In genomic region chr4:158292156-158292555, GRCh38 we compare ENCODE assay signal across 20 cellular contexts.
DNase-seq lines count a peak whose midpoint lies in the region; ATAC-seq, FAIRE-seq and TF ChIP-seq lines count a peak whose summit lies in the region.
"Had no signal": no experiment of that assay in that cellular context is flagged by ENCODE, and none has a peak within 500 bp of the region (broad histone marks: within the 10 kb centered on the region; RNA-seq: fewer than 3 reads in every experiment).

No MANE protein-coding gene starts in this region.

- TF ChIP-seq EP300 in HepG2 (IDR thresholded peaks at IDR 0.05; ENCODE audit: low read depth in 2 of 2, low read length in 2 of 2) (no peak), HepG2 (CRISPR knock-in tag; IDR thresholded peaks at IDR 0.05; ENCODE audit: borderline replicate concordance) (no peak)

- no peak for FAIRE-seq in HepG2 (lab: Jason Lieb, UNC)
- FAIRE-seq: A204.1, D721Med, G401.6, GM12891, GM19239 had no signal

- CTCF ChIA-PET in HepG2 (lab: Yijun Ruan, JAX; ENCODE audit: low intra/inter-chr PET ratio, low total read pairs), result no interaction called here

- POLR2A ChIA-PET in HepG2 (lab: Yijun Ruan, JAX), result no interaction called here

- no peak overlapping the region for H3K27ac Mint-ChIP-seq in natural killer cell treated with Interleukin-12 subunit alpha and Interleukin-12 subunit beta and Interleukin-15 and Interleukin-18, amount 100 ng/mL, for 72 hours
- H3K27ac Mint-ChIP-seq: B cell; CD4-positive, alpha-beta T cell; CD8-positive, alpha-beta T cell had no signal

- DNase-seq in HepG2 (ENCODE audit: low spot score) (no peak), right lobe of liver (no peak)
- no peak for DNase-seq in natural killer cell treated with Interleukin-12 subunit alpha and Interleukin-12 subunit beta and Interleukin-15 and Interleukin-18, amount 100 ng/mL, for 72 hours (ENCODE audit: low spot score)
- DNase-seq: 8988T; AML-193; Caco-2; Calu3; CD4-positive, alpha-beta T cell; CD8-positive, alpha-beta T cell; DMS79 treated with DMSO at 0.1 percent for 48 hours; GF-D8 had no signal

- H3K4me3 Mint-ChIP-seq in natural killer cell treated with Interleukin-12 subunit alpha and Interleukin-12 subunit beta and Interleukin-15 and Interleukin-18, amount 100 ng/mL, for 72 hours, result no peak overlapping the region
- H3K4me3 Mint-ChIP-seq: B cell; CD4-positive, alpha-beta T cell; CD8-positive, alpha-beta T cell had no signal

- no peaks in the 10 kb centered on the region for H3K9me3 Mint-ChIP-seq in natural killer cell treated with Interleukin-12 subunit alpha and Interleukin-12 subunit beta and Interleukin-15 and Interleukin-18, amount 100 ng/mL, for 72 hours

- no peaks in the 10 kb centered on the region for H3K27me3 Mint-ChIP-seq in natural killer cell treated with Interleukin-12 subunit alpha and Interleukin-12 subunit beta and Interleukin-15 and Interleukin-18, amount 100 ng/mL, for 72 hours
- H3K27me3 Mint-ChIP-seq: B cell; CD4-positive, alpha-beta T cell had no signal

- H3K9ac ChIP-seq in HepG2 (ENCODE audit: insufficient read depth, low read depth, low read length) (no peak overlapping the region), HUES6 (ENCODE audit: low read length) (no peak overlapping the region)
- H3K9ac ChIP-seq: BLaER1 treated with 17β-estradiol and CSF1 and Interleukin-3, amounts not matched to agents 10 nM and 100 nM had no signal

- TF ChIP-seq POLR2A in HepG2 (IDR thresholded peaks at IDR 0.05; ENCODE audit: insufficient read depth in 1 of 2, low read depth in 2 of 2, low read length in 2 of 2) (no peak), right lobe of liver (IDR thresholded peaks at IDR 0.05) (no peak)

- WGBS in HepG2 (ENCODE audit: low lambda C conversion rate), result 50% methylated on average over 3 of the region's 3 CpGs
- 87% methylated on average over 3 of the region's 3 CpGs for WGBS in right lobe of liver (ENCODE audit: insufficient coverage, low coverage, low lambda C conversion rate, missing lambda C conversion rate)

- H3K79me2 ChIP-seq in HepG2 (ENCODE audit: insufficient read depth, low read length), result no peaks in the 10 kb centered on the region

- H3K27ac ChIP-seq in HepG2 (ENCODE audit: extremely low read length, insufficient read depth, low read length) (no peak overlapping the region), right lobe of liver (no peak overlapping the region), HUES6 (ENCODE audit: low read depth, low read length) (no peak overlapping the region)
- H3K27ac ChIP-seq: BLaER1 treated with 17β-estradiol and CSF1 and Interleukin-3, amounts not matched to agents 10 nM and 100 nM had no signal

- no TSS peak for BruUV-seq in HepG2 (replicated peaks; lab: Mats Ljungman, UMichigan)

- H2AFZ ChIP-seq in HepG2 (ENCODE audit: low read length), result no peak overlapping the region

- intact Hi-C loops in HepG2 (cut with micrococcal nuclease; ENCODE audit: unreplicated experiment) (no loop called here), right lobe of liver (cut with DNase I) (no loop called here)

- H3K36me3 ChIP-seq in HepG2 (replicated peaks in 1 of 2; ENCODE audit: control insufficient read depth in 1 of 2, insufficient read depth in 2 of 2, low read length in 2 of 2) (no peaks in the 10 kb centered on the region), right lobe of liver (no peaks in the 10 kb centered on the region), HUES6 (ENCODE audit: control insufficient read depth, insufficient read depth, low read length) (no peaks in the 10 kb centered on the region)
- H3K36me3 ChIP-seq: BLaER1 treated with 17β-estradiol and CSF1 and Interleukin-3, amounts not matched to agents 10 nM and 100 nM had no signal

- peak overlapping the region; percentile 56; the same call in 1 of the 2 replicates for H3K4me2 ChIP-seq in HepG2 (ENCODE audit: low read depth, low read length)
- H3K4me2 ChIP-seq: BLaER1 treated with 17β-estradiol and CSF1 and Interleukin-3, amounts not matched to agents 10 nM and 100 nM had no signal

- H4K20me1 ChIP-seq in HepG2 (ENCODE audit: insufficient read depth, low read length), result no peaks in the 10 kb centered on the region
- H4K20me1 ChIP-seq: BLaER1 treated with 17β-estradiol and CSF1 and Interleukin-3, amounts not matched to agents 10 nM and 100 nM had no signal

- H3K27me3 ChIP-seq in HepG2 (ENCODE audit: control insufficient read depth in 1 of 2, insufficient read depth in 2 of 2, low read length in 2 of 2) (no peaks in the 10 kb centered on the region; a peak in 1 of 5 replicates), right lobe of liver (no peaks in the 10 kb centered on the region), HUES6 (ENCODE audit: control insufficient read depth, insufficient read depth, low read length) (peaks cover 24% of the 10 kb centered on the region; the same call in 1 of the 2 replicates)
- H3K27me3 ChIP-seq: BLaER1 treated with 17β-estradiol and CSF1 and Interleukin-3, amounts not matched to agents 10 nM and 100 nM had no signal

- TF ChIP-seq CTCF in HepG2 (CRISPR knock-in tag; IDR thresholded peaks at IDR 0.05), result no peak
- TF ChIP-seq CTCF in right lobe of liver (IDR thresholded peaks at IDR 0.05), result no peak

- H3K4me1 ChIP-seq in HepG2 (ENCODE audit: insufficient read depth, low read length), result peaks cover 25% of the 10 kb centered on the region
- no peaks in the 10 kb centered on the region for H3K4me1 ChIP-seq in right lobe of liver
- H3K4me1 ChIP-seq in HUES6 (ENCODE audit: control insufficient read depth, insufficient read depth, low read length), result peaks cover 26% of the 10 kb centered on the region; the same call in 1 of the 2 replicates
- H3K4me1 ChIP-seq: BLaER1 treated with 17β-estradiol and CSF1 and Interleukin-3, amounts not matched to agents 10 nM and 100 nM had no signal

- TF ChIP-seq RAD21 in HepG2 (CRISPR knock-in tag; IDR thresholded peaks at IDR 0.05), result no peak

- ATAC-seq in HepG2 (peak; percentile 65), right lobe of liver (no peak), GM21526 (IDR thresholded peaks at IDR 0.05; ENCODE audit: low FRiP score, unreplicated experiment) (no peak)
- ATAC-seq in natural killer cell treated with Interleukin-12 subunit alpha and Interleukin-12 subunit beta and Interleukin-15 and Interleukin-18, amount 100 ng/mL, for 72 hours, result no peak
- ATAC-seq: CD8-positive, alpha-beta T cell had no signal

- H3K9me3 ChIP-seq in HepG2 (ENCODE audit: low read length) (peaks cover 20% of the 10 kb centered on the region), right lobe of liver (no peaks in the 10 kb centered on the region), HUES6 (ENCODE audit: control insufficient read depth, insufficient read depth, low read depth, low read length) (peaks cover 11% of the 10 kb centered on the region)

- H3K36me3 Mint-ChIP-seq in natural killer cell treated with Interleukin-12 subunit alpha and Interleukin-12 subunit beta and Interleukin-15 and Interleukin-18, amount 100 ng/mL, for 72 hours, result no peaks in the 10 kb centered on the region
- H3K36me3 Mint-ChIP-seq: CD8-positive, alpha-beta T cell had no signal

- H3K4me3 ChIP-seq in HepG2 (replicated peaks in 1 of 3; ENCODE audit: insufficient read depth in 1 of 3, low read depth in 2 of 3, low read length in 3 of 3), result peak overlapping the region in 1 of 3 experiments; percentile 52; a peak in 1 of 6 replicates
- H3K4me3 ChIP-seq in right lobe of liver, result no peak overlapping the region
- H3K4me3 ChIP-seq in HUES6 (ENCODE audit: low read depth, low read length), result peak overlapping the region; percentile 0; the same call in 1 of the 2 replicates
- H3K4me3 ChIP-seq: BLaER1 treated with 17β-estradiol and CSF1 and Interleukin-3, amounts not matched to agents 10 nM and 100 nM had no signal

- no peaks in the 10 kb centered on the region for H3K4me1 Mint-ChIP-seq in natural killer cell treated with Interleukin-12 subunit alpha and Interleukin-12 subunit beta and Interleukin-15 and Interleukin-18, amount 100 ng/mL, for 72 hours (ENCODE audit: low read depth in 2 of 2)
- H3K4me1 Mint-ChIP-seq: B cell had no signal

- in situ Hi-C loops in HepG2 (cut with HindIII; ENCODE audit: extremely low pct_ligation_motif_present, low pct_unique_long_range_greater_than_20kb), result no loop called here

TF ChIP-seq in HepG2, 621 proteins besides CTCF, POLR2A, EP300 and RAD21:
- TF ChIP-seq PATZ1 (CRISPR knock-in tag; IDR thresholded peaks at IDR 0.05) (peak; percentile 41), ZBTB37 (CRISPR knock-in tag; IDR thresholded peaks at IDR 0.05) (no peak)
